In the genomic region with DNA sequence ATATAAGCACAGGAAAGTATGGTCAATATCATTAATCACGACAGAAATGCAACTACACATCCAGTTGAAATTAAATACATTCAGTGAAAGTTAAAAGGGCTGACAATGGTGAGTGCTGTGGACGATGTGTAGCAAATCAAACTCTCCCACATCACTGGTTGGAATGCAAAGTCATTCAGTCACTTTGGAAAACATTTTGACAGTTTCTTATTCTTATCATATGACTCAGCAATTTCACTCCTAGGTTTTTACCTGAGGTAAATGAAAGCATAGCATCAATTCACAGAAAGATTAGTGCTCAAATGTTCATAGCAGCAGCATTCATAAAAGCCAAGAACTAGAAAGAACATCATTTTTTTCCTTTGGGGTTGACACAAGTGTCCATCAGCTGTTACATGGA, we compare ENCODE assay signal across 2 cellular contexts.
TF ChIP-seq lines count a peak whose summit lies in the region.

No MANE protein-coding gene starts in this region.

TF ChIP-seq in A549, 52 proteins besides CTCF, POLR2A, EP300 and RAD21:
- TF ChIP-seq, protein P1, sequence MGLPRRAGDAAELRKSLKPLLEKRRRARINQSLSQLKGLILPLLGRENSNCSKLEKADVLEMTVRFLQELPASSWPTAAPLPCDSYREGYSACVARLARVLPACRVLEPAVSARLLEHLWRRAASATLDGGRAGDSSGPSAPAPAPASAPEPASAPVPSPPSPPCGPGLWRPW (IDR thresholded peaks at IDR 0.05), result no peak
- no peak for TF ChIP-seq CBX8 (IDR thresholded peaks at IDR 0.05)
- no peak for TF ChIP-seq RNF2 (IDR thresholded peaks at IDR 0.05; ENCODE audit: borderline replicate concordance, low read depth)
- TF ChIP-seq MAFK (IDR thresholded peaks at IDR 0.05; ENCODE audit: partially characterized antibody), result peak; percentile 90
- no peak for TF ChIP-seq SREBF2 (IDR thresholded peaks at IDR 0.05)
- no peak for TF ChIP-seq POLR2AphosphoS2 (conservative IDR thresholded peaks at IDR 0.05; ENCODE audit: low read length)
- no peak for TF ChIP-seq GATA3 (IDR thresholded peaks at IDR 0.05; ENCODE audit: borderline replicate concordance)
- no peak for TF ChIP-seq RFX5 (IDR thresholded peaks at IDR 0.05)
- no peak for TF ChIP-seq FOXS1 (CRISPR knock-in tag; IDR thresholded peaks at IDR 0.05)
- TF ChIP-seq, protein P2, sequence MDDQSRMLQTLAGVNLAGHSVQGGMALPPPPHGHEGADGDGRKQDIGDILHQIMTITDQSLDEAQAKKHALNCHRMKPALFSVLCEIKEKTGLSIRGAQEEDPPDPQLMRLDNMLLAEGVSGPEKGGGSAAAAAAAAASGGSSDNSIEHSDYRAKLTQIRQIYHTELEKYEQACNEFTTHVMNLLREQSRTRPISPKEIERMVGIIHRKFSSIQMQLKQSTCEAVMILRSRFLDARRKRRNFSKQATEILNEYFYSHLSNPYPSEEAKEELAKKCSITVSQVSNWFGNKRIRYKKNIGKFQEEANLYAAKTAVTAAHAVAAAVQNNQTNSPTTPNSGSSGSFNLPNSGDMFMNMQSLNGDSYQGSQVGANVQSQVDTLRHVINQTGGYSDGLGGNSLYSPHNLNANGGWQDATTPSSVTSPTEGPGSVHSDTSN (IDR thresholded peaks at IDR 0.05), result no peak
- TF ChIP-seq, protein P3, sequence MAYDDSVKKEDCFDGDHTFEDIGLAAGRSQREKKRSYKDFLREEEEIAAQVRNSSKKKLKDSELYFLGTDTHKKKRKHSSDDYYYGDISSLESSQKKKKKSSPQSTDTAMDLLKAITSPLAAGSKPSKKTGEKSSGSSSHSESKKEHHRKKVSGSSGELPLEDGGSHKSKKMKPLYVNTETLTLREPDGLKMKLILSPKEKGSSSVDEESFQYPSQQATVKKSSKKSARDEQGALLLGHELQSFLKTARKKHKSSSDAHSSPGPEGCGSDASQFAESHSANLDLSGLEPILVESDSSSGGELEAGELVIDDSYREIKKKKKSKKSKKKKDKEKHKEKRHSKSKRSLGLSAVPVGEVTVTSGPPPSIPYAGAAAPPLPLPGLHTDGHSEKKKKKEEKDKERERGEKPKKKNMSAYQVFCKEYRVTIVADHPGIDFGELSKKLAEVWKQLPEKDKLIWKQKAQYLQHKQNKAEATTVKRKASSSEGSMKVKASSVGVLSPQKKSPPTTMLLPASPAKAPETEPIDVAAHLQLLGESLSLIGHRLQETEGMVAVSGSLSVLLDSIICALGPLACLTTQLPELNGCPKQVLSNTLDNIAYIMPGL (CRISPR knock-in tag; IDR thresholded peaks at IDR 0.05; ENCODE audit: borderline replicate concordance), result no peak
- no peak for TF ChIP-seq BHLHE40 (IDR thresholded peaks at IDR 0.05; ENCODE audit: low read depth, low read length)
- TF ChIP-seq NFE2L2 (conservative IDR thresholded peaks at IDR 0.05; ENCODE audit: low read length), result peak; percentile 80
- TF ChIP-seq JUN (IDR thresholded peaks at IDR 0.05), result no peak
- no peak for TF ChIP-seq HOXB13 (CRISPR knock-in tag; IDR thresholded peaks at IDR 0.05; ENCODE audit: low read depth)

TF ChIP-seq in IMR-90, 13 proteins besides CTCF, POLR2A, EP300 and RAD21:
- TF ChIP-seq CHD1 (IDR thresholded peaks at IDR 0.05; ENCODE audit: low read depth, low read length) (no peak), MXI1 (IDR thresholded peaks at IDR 0.05; ENCODE audit: borderline replicate concordance, low read depth, low read length) (no peak), NFE2L2 (IDR thresholded peaks at IDR 0.05; ENCODE audit: low read depth, low read length) (peak; percentile 91), BHLHE40 (IDR thresholded peaks at IDR 0.05; ENCODE audit: low read depth, low read length) (no peak), MAFK (IDR thresholded peaks at IDR 0.05; ENCODE audit: low read depth, low read length) (peak; percentile 64), RCOR1 (IDR thresholded peaks at IDR 0.05; ENCODE audit: insufficient replicate concordance, low read length) (no peak), MAZ (IDR thresholded peaks at IDR 0.05; ENCODE audit: borderline replicate concordance, low read depth, low read length) (no peak), SMC3 (IDR thresholded peaks at IDR 0.05; ENCODE audit: low read depth, low read length) (no peak), RFX5 (IDR thresholded peaks at IDR 0.05; ENCODE audit: low read depth, low read length) (no peak), CEBPB (IDR thresholded peaks at IDR 0.05; ENCODE audit: low read depth, low read length) (no peak), FOS (IDR thresholded peaks at IDR 0.05; ENCODE audit: low read depth, low read length) (no peak)
- TF ChIP-seq, protein P4, sequence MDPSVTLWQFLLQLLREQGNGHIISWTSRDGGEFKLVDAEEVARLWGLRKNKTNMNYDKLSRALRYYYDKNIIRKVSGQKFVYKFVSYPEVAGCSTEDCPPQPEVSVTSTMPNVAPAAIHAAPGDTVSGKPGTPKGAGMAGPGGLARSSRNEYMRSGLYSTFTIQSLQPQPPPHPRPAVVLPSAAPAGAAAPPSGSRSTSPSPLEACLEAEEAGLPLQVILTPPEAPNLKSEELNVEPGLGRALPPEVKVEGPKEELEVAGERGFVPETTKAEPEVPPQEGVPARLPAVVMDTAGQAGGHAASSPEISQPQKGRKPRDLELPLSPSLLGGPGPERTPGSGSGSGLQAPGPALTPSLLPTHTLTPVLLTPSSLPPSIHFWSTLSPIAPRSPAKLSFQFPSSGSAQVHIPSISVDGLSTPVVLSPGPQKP (IDR thresholded peaks at IDR 0.05; ENCODE audit: borderline replicate concordance, low read depth, low read length), result no peak
- TF ChIP-seq, protein P5, sequence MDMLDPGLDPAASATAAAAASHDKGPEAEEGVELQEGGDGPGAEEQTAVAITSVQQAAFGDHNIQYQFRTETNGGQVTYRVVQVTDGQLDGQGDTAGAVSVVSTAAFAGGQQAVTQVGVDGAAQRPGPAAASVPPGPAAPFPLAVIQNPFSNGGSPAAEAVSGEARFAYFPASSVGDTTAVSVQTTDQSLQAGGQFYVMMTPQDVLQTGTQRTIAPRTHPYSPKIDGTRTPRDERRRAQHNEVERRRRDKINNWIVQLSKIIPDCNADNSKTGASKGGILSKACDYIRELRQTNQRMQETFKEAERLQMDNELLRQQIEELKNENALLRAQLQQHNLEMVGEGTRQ (IDR thresholded peaks at IDR 0.05; ENCODE audit: low read depth, low read length), result no peak
